In genomic region chr10:7406712-7407333, GRCh38 we compare ENCODE assay signal across 1 cellular context.
TF ChIP-seq lines count a peak whose summit lies in the region.

No MANE protein-coding gene starts in this region.

TF ChIP-seq in A549, 52 proteins besides CTCF, POLR2A, EP300 and RAD21 (continued from another document):
- TF ChIP-seq PBX3 (IDR thresholded peaks at IDR 0.05) = no peak
- no peak for TF ChIP-seq EHMT2 (IDR thresholded peaks at IDR 0.05; ENCODE audit: low read depth)
- TF ChIP-seq RNF2 (IDR thresholded peaks at IDR 0.05; ENCODE audit: borderline replicate concordance, low read depth) = no peak
- no peak for TF ChIP-seq HES2 (IDR thresholded peaks at IDR 0.05)
- TF ChIP-seq E2F6 (IDR thresholded peaks at IDR 0.05; ENCODE audit: borderline replicate concordance, low read depth) = no peak
- no peak for TF ChIP-seq SREBF2 (IDR thresholded peaks at IDR 0.05)
- no peak for TF ChIP-seq BHLHE40 (IDR thresholded peaks at IDR 0.05; ENCODE audit: low read depth, low read length)
- TF ChIP-seq CHD4 (IDR thresholded peaks at IDR 0.05; ENCODE audit: borderline replicate concordance) = no peak
- TF ChIP-seq MAZ (IDR thresholded peaks at IDR 0.05; ENCODE audit: borderline replicate concordance, low read depth, low read length) = no peak
- TF ChIP-seq RARB (CRISPR knock-in tag; IDR thresholded peaks at IDR 0.05) = no peak
TF ChIP-seq in A549: peak in this region for 0.
